8 cellular contexts compared by ENCODE assay signal in the genomic region with DNA sequence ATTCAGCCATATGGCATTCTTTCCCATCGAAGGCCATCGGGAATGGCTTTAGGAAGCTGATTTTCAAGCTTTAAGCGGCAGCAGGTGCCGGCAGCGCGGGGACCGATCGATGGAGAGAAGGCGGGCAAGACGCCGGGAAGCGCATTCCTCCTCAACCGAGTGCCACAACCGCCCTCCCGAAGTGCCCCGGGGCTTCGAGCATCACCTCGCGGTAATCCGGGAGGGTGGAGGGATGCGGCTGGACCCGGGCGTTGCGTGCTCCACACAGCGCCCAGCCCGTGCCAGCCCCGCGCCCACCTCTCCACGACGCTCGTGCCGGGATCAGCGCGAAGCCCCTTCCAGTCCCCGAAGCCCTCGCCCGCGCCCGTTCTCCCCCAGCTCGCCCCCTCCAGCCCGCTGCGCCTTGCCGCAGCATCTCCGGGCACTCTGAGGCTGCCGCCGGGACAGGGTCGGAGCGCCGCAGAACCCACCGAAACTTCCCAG. TPM values are rescaled to one million over a fixed set of nuclear protein-coding genes. Genes with fewer than 3 reads are reported as not detected.
DNase-seq lines count a peak whose midpoint lies in the region; ATAC-seq and TF ChIP-seq lines count a peak whose summit lies in the region.

No MANE protein-coding gene starts in this region.

- DNase-seq in NCI-H748 (lab: John Stamatoyannopoulos, UW; ENCODE audit: unreplicated experiment), result peak; percentile 62
- DNase-seq in NCI-H748 treated with DMSO at 0.1 percent for 48 hours (lab: John Stamatoyannopoulos, UW), result no peak
- DNase-seq in activated CD4-positive, alpha-beta T cell treated with anti-CD3 and anti-CD28 coated beads for 48 hours, result peak; percentile 49
- peak in 1 of 3 experiments; percentile 3 for DNase-seq in effector memory CD8-positive, alpha-beta T cell
- peak in 1 of 3 donors; percentile 42 for DNase-seq in mucosa of descending colon
- DNase-seq in HT-29 (ENCODE audit: low spot score), result no peak

- peak overlapping the region; percentile 65 to 69 for H3K9ac ChIP-seq in stomach smooth muscle (ENCODE audit: low read length in 2 of 2)

- peaks cover 4% of the 10 kb centered on the region for H3K9me3 ChIP-seq in mucosa of descending colon
- H3K9me3 ChIP-seq in stomach smooth muscle (ENCODE audit: control insufficient read depth in 2 of 2, low read length in 2 of 2), result peaks cover 3 to 5% of the 10 kb centered on the region in 2 donors

- H3K27ac ChIP-seq in stomach smooth muscle (ENCODE audit: low read length), result peak overlapping the region; percentile 11

- H3K36me3 Mint-ChIP-seq in effector memory CD8-positive, alpha-beta T cell (ENCODE audit: insufficient read depth), result peaks cover 4% of the 10 kb centered on the region

- TF ChIP-seq CTCF in mucosa of descending colon (IDR thresholded peaks at IDR 0.05), result no peak

- H3K36me3 ChIP-seq in mucosa of descending colon (ENCODE audit: low read depth), result no peaks in the 10 kb centered on the region
- H3K36me3 ChIP-seq in stomach smooth muscle (ENCODE audit: control insufficient read depth in 2 of 2, insufficient read depth in 2 of 2, low read length in 2 of 2), result no peaks in the 10 kb centered on the region

- peak; percentile 21 for ATAC-seq in effector memory CD8-positive, alpha-beta T cell (replicated peaks)
- ATAC-seq in mucosa of descending colon (peak; percentile 45), HG02884 (IDR thresholded peaks at IDR 0.05; ENCODE audit: unreplicated experiment) (no peak)

- no peaks in the 10 kb centered on the region for H3K9me3 Mint-ChIP-seq in effector memory CD8-positive, alpha-beta T cell

- H3K4me3 Mint-ChIP-seq in effector memory CD8-positive, alpha-beta T cell, result peak overlapping the region; percentile 74 to 81

- H3K4me1 Mint-ChIP-seq in effector memory CD8-positive, alpha-beta T cell (ENCODE audit: low read depth in 2 of 2), result peaks cover 8 to 11% of the 10 kb centered on the region in 2 donors

- H3K27me3 Mint-ChIP-seq in effector memory CD8-positive, alpha-beta T cell, result peaks cover 19 to 54% of the 10 kb centered on the region in 2 donors

- H3K4me1 ChIP-seq in mucosa of descending colon (ENCODE audit: low read depth), result peaks cover 8% of the 10 kb centered on the region
- no peaks in the 10 kb centered on the region for H3K4me1 ChIP-seq in stomach smooth muscle (ENCODE audit: control insufficient read depth, insufficient read depth, low read length)

- intact Hi-C loops in mucosa of descending colon (cut with DNase I, micrococcal nuclease), result no loop called here

- H3K4me3 ChIP-seq in mucosa of descending colon (peak overlapping the region; percentile 24), stomach smooth muscle (ENCODE audit: low read length in 2 of 2) (peak overlapping the region; percentile 77 to 83)

- no peaks in the 10 kb centered on the region for H3K27me3 ChIP-seq in stomach smooth muscle (ENCODE audit: control insufficient read depth in 1 of 2, insufficient read depth in 2 of 2, low read length in 2 of 2)

- H3K27ac Mint-ChIP-seq in effector memory CD8-positive, alpha-beta T cell, result peak overlapping the region in 1 of 2 donors; percentile 85

RNA-seq across cellular contexts. Expression of a gene that starts 3.2 kb away (rescaled TPM):
- total RNA-seq in mucosa of descending colon, result 1 to 10 TPM in 1 of 3 donors, under 1 TPM in 2; 0.20 to 1.7 (median 0.53) TPM
- total RNA-seq in HT-29 (2014; rRNA removed; shearing (Covaris generic)), result not detected in 2 replicates

Comparison
In these comparisons a context has a peak if more than half of its experiments do, and no peak if none do; other contexts are left out.
1. DNase-seq: peak in NCI-H748 (single experiment) and activated CD4-positive, alpha-beta T cell treated with anti-CD3 and anti-CD28 coated beads for 48 hours (single experiment); none in NCI-H748 treated with DMSO at 0.1 percent for 48 hours (single experiment) and HT-29 (single experiment).